Comparison of ENCODE assay signal across 16 cellular contexts in the genomic region with DNA sequence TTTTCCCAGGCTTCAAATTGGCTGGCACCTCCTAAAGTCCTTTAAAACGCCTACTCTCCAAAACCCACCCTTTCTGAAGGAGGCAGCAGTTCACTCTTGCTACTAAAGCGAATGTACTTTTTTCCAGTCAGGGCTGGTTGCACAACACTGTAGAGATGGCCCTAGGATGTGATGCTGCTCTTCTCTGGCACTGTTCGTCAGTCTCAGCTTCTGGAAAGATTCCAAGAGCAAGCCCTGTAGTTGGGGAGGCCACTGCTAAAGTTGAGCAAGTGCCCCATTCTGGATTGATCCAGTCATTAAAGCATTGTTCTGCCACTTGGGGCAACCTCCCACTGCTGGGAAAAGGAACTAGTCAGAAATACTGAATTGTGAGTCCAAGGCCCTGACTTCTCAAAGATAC. TPM values are rescaled to one million over a fixed set of nuclear protein-coding genes. Genes with fewer than 3 reads are reported as not detected.
DNase-seq lines count a peak whose midpoint lies in the region; ATAC-seq and TF ChIP-seq lines count a peak whose summit lies in the region.
"Had no signal": no experiment of that assay in that cellular context is flagged by ENCODE, and none has a peak within 500 bp of the region (broad histone marks: within the 10 kb centered on the region; RNA-seq: fewer than 3 reads in every experiment).

No MANE protein-coding gene starts in this region.

- H3K4me1 Mint-ChIP-seq in stimulated activated naive CD8-positive, alpha-beta T cell treated with anti-CD3 and anti-CD28 coated beads, Interleukin-15, Interleukin-2, amounts not matched to agents 100 ng/mL and 50 ng/mL, for 24 hours (ENCODE audit: low read depth), result peaks cover 27% of the 10 kb centered on the region

- ATAC-seq in stimulated activated naive CD8-positive, alpha-beta T cell treated with anti-CD3 and anti-CD28 coated beads, Interleukin-15, Interleukin-2, amounts not matched to agents 100 U/mL and 50 U/mL, for 24 hours, result no peak
- ATAC-seq in aorta (ENCODE audit: low FRiP score), result peak; percentile 50
- ATAC-seq: GM12878 had no signal

- H3K27ac ChIP-seq in aorta (ENCODE audit: low read depth in 1 of 2, low read length in 2 of 2), result no peak overlapping the region

- H3K9me3 Mint-ChIP-seq in stimulated activated naive CD8-positive, alpha-beta T cell treated with anti-CD3 and anti-CD28 coated beads, Interleukin-15, Interleukin-2, amounts not matched to agents 100 ng/mL and 50 ng/mL, for 24 hours, result no peaks in the 10 kb centered on the region
- H3K9me3 Mint-ChIP-seq: activated T-helper 2 cell treated with anti-CD3 and anti-CD28 coated beads, Interferon-gamma antibody, Interleukin-2, Interleukin-4, amounts not matched to agents 10 μg/mL and 5 μg/mL and 100 μg/mL, durations not matched to agents 14 hours and 24 hours and 36 hours had no signal

- intact Hi-C loops in aorta (cut with DNase I), result no loop called here

- H3K4me3 ChIP-seq in fibroblast of the aortic adventitia (ENCODE audit: low read depth, low read length), result no peak overlapping the region
- H3K4me3 ChIP-seq in aorta (ENCODE audit: low read length in 2 of 2), result no peak overlapping the region
- H3K4me3 ChIP-seq: GM12878, spleen had no signal

- 45 to 54% methylated on average over 3 of the region's 3 CpGs for WGBS in aorta, 2 donors

- no peaks in the 10 kb centered on the region for H3K9me3 ChIP-seq in aorta (ENCODE audit: control insufficient read depth, low read length)
- H3K9me3 ChIP-seq: spleen had no signal

- H3K36me3 ChIP-seq in aorta (ENCODE audit: control insufficient read depth in 1 of 2, insufficient read depth in 2 of 2, low read length in 1 of 2), result peaks cover 2 to 5% of the 10 kb centered on the region in 2 donors

- H3K36me3 Mint-ChIP-seq in stimulated activated naive CD8-positive, alpha-beta T cell treated with anti-CD3 and anti-CD28 coated beads, Interleukin-15, Interleukin-2, amounts not matched to agents 100 ng/mL and 50 ng/mL, for 24 hours (ENCODE audit: low read depth), result peaks cover 50% of the 10 kb centered on the region

- TF ChIP-seq CTCF in fibroblast of the aortic adventitia (IDR thresholded peaks at IDR 0.05; ENCODE audit: insufficient read depth, low read length), result no peak

- no peaks in the 10 kb centered on the region for H3K27me3 ChIP-seq in aorta (ENCODE audit: control insufficient read depth in 1 of 2, insufficient read depth in 2 of 2, low read length in 1 of 2)
- H3K27me3 ChIP-seq: spleen had no signal

- no peaks in the 10 kb centered on the region for H3K27me3 Mint-ChIP-seq in stimulated activated naive CD8-positive, alpha-beta T cell treated with anti-CD3 and anti-CD28 coated beads, Interleukin-15, Interleukin-2, amounts not matched to agents 100 ng/mL and 50 ng/mL, for 24 hours

- H3K4me3 Mint-ChIP-seq in stimulated activated naive CD8-positive, alpha-beta T cell treated with anti-CD3 and anti-CD28 coated beads, Interleukin-15, Interleukin-2, amounts not matched to agents 100 ng/mL and 50 ng/mL, for 24 hours, result no peak overlapping the region

- H3K4me1 ChIP-seq in aorta (ENCODE audit: control insufficient read depth in 1 of 2, insufficient read depth in 2 of 2, low read length in 2 of 2), result no peaks in the 10 kb centered on the region

- no peak for DNase-seq in stimulated activated naive CD8-positive, alpha-beta T cell treated with anti-CD3 and anti-CD28 coated beads, Interleukin-15, Interleukin-2, amounts not matched to agents 100 U/mL and 50 U/mL, for 24 hours
- peak; percentile 26 for DNase-seq in fibroblast of the aortic adventitia (ENCODE audit: low read depth)
- DNase-seq in midbrain (lab: John Stamatoyannopoulos, UW), result peak; percentile 28
- no peak for DNase-seq in aorta
- DNase-seq in activated CD8-positive, alpha-beta memory T cell treated with anti-CD3 and anti-CD28 coated beads, Interleukin-2, amount 50 U/mL, for 48 hours, result no peak
- no peak for DNase-seq in NCI-H1417 treated with DMSO at 0.1 percent for 48 hours (lab: John Stamatoyannopoulos, UW)
- DNase-seq in SK-N-DZ (ENCODE audit: low spot score), result no peak
- DNase-seq: activated CD4-positive, alpha-beta T cell treated with anti-CD3 and anti-CD28 coated beads, Interleukin-2, amount 50 U/mL, for 4 hours; NCI-H2029; NCI-H526 treated with DMSO at 0.1 percent for 48 hours; spleen had no signal

- peak overlapping the region; percentile 41 for H3K27ac Mint-ChIP-seq in stimulated activated naive CD8-positive, alpha-beta T cell treated with anti-CD3 and anti-CD28 coated beads, Interleukin-15, Interleukin-2, amounts not matched to agents 100 ng/mL and 50 ng/mL, for 24 hours
- H3K27ac Mint-ChIP-seq: activated T-helper 2 cell treated with anti-CD3 and anti-CD28 coated beads, Interferon-gamma antibody, Interleukin-2, Interleukin-4, amounts not matched to agents 10 μg/mL and 5 μg/mL and 100 μg/mL, durations not matched to agents 14 hours and 24 hours and 36 hours had no signal

RNA-seq across cellular contexts. Expression of a gene that starts 28.5 kb away (rescaled TPM):
- total RNA-seq in fibroblast of the aortic adventitia (ENCODE audit: low replicate concordance) (not detected in 2 replicates), aorta (1 to 10 TPM; 7.2 to 8.7 TPM)
- 10 to 100 TPM in 1 of 2 donors, under 1 TPM in 1; 0.88 to 10.0 TPM for polyA plus RNA-seq in aorta
- 2.5 and 2.6 TPM in 2 replicates for polyA plus RNA-seq in SK-N-DZ (2014; cell fraction: cytosol; rRNA removed)
- 4.0 and 4.4 TPM in 2 replicates for polyA plus RNA-seq in SK-N-DZ (2014; cell fraction: nucleus; rRNA removed)
- total RNA-seq: RPMI7951 had no signal
- polyA plus RNA-seq: AG04450 had no signal

Comparison
In these comparisons a context has a peak if more than half of its experiments do, and no peak if none do; other contexts are left out.
1. DNase-seq: peak in fibroblast of the aortic adventitia (single experiment) and midbrain (single experiment); none in stimulated activated naive CD8-positive, alpha-beta T cell treated with anti-CD3 and anti-CD28 coated beads, Interleukin-15, Interleukin-2, amounts not matched to agents 100 U/mL and 50 U/mL, for 24 hours (single experiment), aorta (0 of 2), activated CD8-positive, alpha-beta memory T cell treated with anti-CD3 and anti-CD28 coated beads, Interleukin-2, amount 50 U/mL, for 48 hours (single experiment), NCI-H1417 treated with DMSO at 0.1 percent for 48 hours (single experiment) and SK-N-DZ (single experiment).